ENCODE assay signal across 8 cellular contexts in genomic region chr7:94669773-94670495, GRCh38.
"Had no signal": no experiment of that assay in that cellular context is flagged by ENCODE, and none has a peak within 500 bp of the region (broad histone marks: within the 10 kb centered on the region; RNA-seq: fewer than 3 reads in every experiment).

No MANE protein-coding gene starts in this region.

- FAIRE-seq: G401.6, GM12891, GM12892, GM18507, GM19239 had no signal

- DNase-seq: GDM1, GF-D8 had no signal

- H3K4me3 ChIP-seq: GM12878 had no signal

- ATAC-seq: GM12878 had no signal
